Comparison of ENCODE assay signal across 15 cellular contexts in the genomic region with DNA sequence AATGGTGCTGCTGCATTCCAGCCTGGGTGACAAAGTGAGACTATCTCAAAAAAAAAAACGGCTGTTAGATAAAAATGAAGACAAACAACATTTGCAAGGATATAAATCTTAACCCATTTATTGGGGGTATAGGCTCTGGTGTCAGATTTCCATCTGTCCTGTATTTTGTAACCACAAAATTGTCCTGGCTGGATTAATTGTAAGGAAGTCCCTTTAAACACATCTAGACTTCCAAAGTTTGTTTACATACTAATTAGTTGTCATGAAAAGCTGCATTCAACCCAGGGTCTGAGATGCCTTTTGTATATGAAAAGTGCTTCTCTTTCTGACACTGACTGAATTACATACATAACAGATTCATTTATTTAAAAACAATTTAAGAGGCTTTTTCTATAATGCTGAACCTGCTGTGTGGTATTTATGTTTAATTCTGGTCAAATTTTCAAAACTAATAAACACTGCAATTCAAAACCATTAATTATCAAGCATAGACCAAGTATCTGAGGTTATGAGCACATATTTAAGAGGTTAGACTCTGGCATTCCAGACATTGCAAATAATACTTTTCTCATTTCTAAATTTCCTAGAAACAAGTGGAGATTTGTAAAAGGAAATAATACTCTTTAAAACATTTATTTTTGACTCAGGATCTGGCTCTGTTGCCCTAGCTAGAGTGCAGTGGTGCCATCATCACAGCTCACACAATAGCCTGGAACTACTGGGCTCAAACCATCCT. TPM values are rescaled to one million over a fixed set of nuclear protein-coding genes. Genes with fewer than 3 reads are reported as not detected.
A peak's percentile ranks its signal among the peaks of the same experiment; 100 is the strongest.
DNase-seq lines count a peak whose midpoint lies in the region; ATAC-seq lines count a peak whose summit lies in the region.
"Had no signal": no experiment of that assay in that cellular context is flagged by ENCODE, and none has a peak within 500 bp of the region (broad histone marks: within the 10 kb centered on the region; RNA-seq: fewer than 3 reads in every experiment).

No MANE protein-coding gene starts in this region.

- no peak overlapping the region for H2AFZ ChIP-seq in neuronal stem cell (ENCODE audit: low read length)

- peak overlapping the region; percentile 15 for H3K27ac ChIP-seq in neuronal stem cell (replicated peaks; ENCODE audit: low read length)
- H3K27ac ChIP-seq: BLaER1, upper lobe of left lung had no signal

- DNase-seq in COR-L47 (lab: John Stamatoyannopoulos, UW) (peak; percentile 65), NCI-H1436 treated with DMSO at 0.1 percent for 48 hours (lab: John Stamatoyannopoulos, UW) (peak; percentile 66), amniotic epithelial cell (ENCODE audit: low read depth) (peak; percentile 43), neuronal stem cell (ENCODE audit: low spot score) (no peak), NCI-H128 (lab: John Stamatoyannopoulos, UW; ENCODE audit: unreplicated experiment) (no peak), T-helper 2 cell (no peak)
- no peak for DNase-seq in stimulated activated CD4-positive, alpha-beta T cell treated with anti-CD3 and anti-CD28 coated beads, Interleukin-1b, Interleukin-23, amount 100 ng/mL, for 48 hours
- DNase-seq: activated naive CD4-positive, alpha-beta T cell; effector memory CD8-positive, alpha-beta T cell; islet precursor cell; NK-92 treated with Interleukin-12 subunit alpha and Interleukin-12 subunit beta, amount 100 ng/mL, for 24 hours; SIG-M5 had no signal

- peaks cover 0 to 3% of the 10 kb centered on the region in 2 donors for H3K4me1 ChIP-seq in neuronal stem cell (ENCODE audit: control insufficient read depth in 2 of 2, insufficient read depth in 1 of 2, low read depth in 1 of 2, low read length in 2 of 2)
- H3K4me1 ChIP-seq: upper lobe of left lung had no signal

- H3K9me3 ChIP-seq in neuronal stem cell (replicated peaks in 1 of 2; ENCODE audit: control insufficient read depth in 2 of 2, insufficient read depth in 1 of 2, low read depth in 1 of 2, low read length in 2 of 2): peaks cover 1 to 4% of the 10 kb centered on the region in 2 donors
- H3K9me3 ChIP-seq: upper lobe of left lung had no signal

- no peak overlapping the region for H3K4me2 ChIP-seq in neuronal stem cell (ENCODE audit: insufficient read depth, low read length, poor library complexity, severe bottlenecking)
- H3K4me2 ChIP-seq: BLaER1 had no signal

- H3K27me3 ChIP-seq in neuronal stem cell (ENCODE audit: control insufficient read depth in 3 of 3, insufficient read depth in 3 of 3, low read depth in 1 of 3, low read length in 3 of 3): no peaks in the 10 kb centered on the region
- H3K27me3 ChIP-seq: BLaER1, upper lobe of left lung had no signal

- H3K79me1 ChIP-seq in neuronal stem cell (ENCODE audit: low read depth, low read length): no peaks in the 10 kb centered on the region

- H2BK5ac ChIP-seq in neuronal stem cell (ENCODE audit: low read length): no peak overlapping the region

- no peak overlapping the region for H3K4me3 ChIP-seq in neuronal stem cell (ENCODE audit: low read length in 2 of 2)
- H3K4me3 ChIP-seq: BLaER1, upper lobe of left lung had no signal

- no peak overlapping the region for H3K23ac ChIP-seq in neuronal stem cell (ENCODE audit: low read depth, low read length, poor library complexity)

- H3K18ac ChIP-seq in neuronal stem cell (ENCODE audit: low read length): no peak overlapping the region

- H3K14ac ChIP-seq in neuronal stem cell (ENCODE audit: low read length): no peak overlapping the region

- peaks cover 0 to 3% of the 10 kb centered on the region in 2 donors for H3K36me3 ChIP-seq in neuronal stem cell (replicated peaks in 1 of 2; ENCODE audit: control insufficient read depth in 2 of 2, insufficient read depth in 2 of 2, low read length in 2 of 2)
- H3K36me3 ChIP-seq: upper lobe of left lung had no signal

- H3K9ac ChIP-seq in neuronal stem cell (ENCODE audit: low read depth, low read length, poor library complexity): no peak overlapping the region
- H3K9ac ChIP-seq: BLaER1 had no signal

- H4K8ac ChIP-seq in neuronal stem cell (ENCODE audit: low read depth, low read length): no peak overlapping the region

- H2AK5ac ChIP-seq in neuronal stem cell (ENCODE audit: low read depth, low read length): no peak overlapping the region

- no peak overlapping the region for H2BK120ac ChIP-seq in neuronal stem cell (ENCODE audit: low read depth, low read length)

- no CpG with 5 or more reads among the region's 1 CpG for WGBS in neuronal stem cell (ENCODE audit: extremely low coverage in 2 of 2, insufficient read length in 2 of 2, insufficient replicate concordance in 1 of 2), 2 donors

- H2BK12ac ChIP-seq in neuronal stem cell (ENCODE audit: low read length): no peak overlapping the region

- no peak overlapping the region for H3K4ac ChIP-seq in neuronal stem cell (ENCODE audit: low read length)

- ATAC-seq in GM21515 (IDR thresholded peaks at IDR 0.05; ENCODE audit: unreplicated experiment): no peak
- ATAC-seq: effector memory CD8-positive, alpha-beta T cell had no signal

- no peak overlapping the region for H4K91ac ChIP-seq in neuronal stem cell (ENCODE audit: low read depth, low read length, poor library complexity)

- no peak overlapping the region for H2BK15ac ChIP-seq in neuronal stem cell (ENCODE audit: low read length)

RNA-seq across cellular contexts. Expression of a gene that starts 17.5 kb away (rescaled TPM):
- 59.5 TPM for polyA plus RNA-seq in neuronal stem cell (2013, experiment 1 of 2)
- polyA plus RNA-seq in neuronal stem cell (2013, experiment 2 of 2): 63.4 TPM

Comparison
In these comparisons a context has a peak if more than half of its experiments do, and no peak if none do; other contexts are left out.
1. DNase-seq: peak in COR-L47 (single experiment), NCI-H1436 treated with DMSO at 0.1 percent for 48 hours (single experiment) and amniotic epithelial cell (single experiment); none in neuronal stem cell (single experiment), NCI-H128 (single experiment), T-helper 2 cell (0 of 5) and stimulated activated CD4-positive, alpha-beta T cell treated with anti-CD3 and anti-CD28 coated beads, Interleukin-1b, Interleukin-23, amount 100 ng/mL, for 48 hours (single experiment).